9 cellular contexts compared by ENCODE assay signal in the genomic region with DNA sequence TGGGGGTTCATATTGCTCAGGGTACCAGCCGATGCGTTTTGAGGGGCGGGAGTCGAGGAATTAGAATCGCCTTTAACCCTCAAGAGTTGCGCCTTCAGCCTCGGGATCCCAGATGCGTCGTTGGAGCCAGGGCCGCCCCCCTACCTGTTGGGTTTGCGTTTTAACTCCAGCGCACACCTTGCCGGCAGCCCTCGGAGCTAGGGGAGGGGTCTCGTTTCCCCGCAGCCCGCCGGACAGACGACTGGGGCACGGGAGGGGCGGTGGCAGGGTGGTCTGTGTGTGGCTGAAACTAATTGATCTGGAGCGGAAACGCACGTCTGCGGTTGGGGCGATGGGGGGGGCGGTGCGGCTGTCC. TPM values are rescaled to one million over a fixed set of nuclear protein-coding genes. Genes with fewer than 3 reads are reported as not detected.
DNase-seq lines count a peak whose midpoint lies in the region; ATAC-seq and TF ChIP-seq lines count a peak whose summit lies in the region.
"Had no signal": no experiment of that assay in that cellular context is flagged by ENCODE, and none has a peak within 500 bp of the region (broad histone marks: within the 10 kb centered on the region; RNA-seq: fewer than 3 reads in every experiment).

No MANE protein-coding gene starts in this region.

- no peaks in the 10 kb centered on the region for H3K9me3 Mint-ChIP-seq in T-cell

- ATAC-seq in T-cell (replicated peaks in 1 of 4): no peak
- no peak for ATAC-seq in HG03469 (IDR thresholded peaks at IDR 0.05; ENCODE audit: unreplicated experiment)

- no peak for TF ChIP-seq CTCF in GM10266 (IDR thresholded peaks at IDR 0.05; ENCODE audit: control insufficient read depth, insufficient read depth, low read depth, missing control alignments)
- TF ChIP-seq CTCF in hepatocyte (IDR thresholded peaks at IDR 0.05; ENCODE audit: poor library complexity): no peak
- TF ChIP-seq CTCF in GM10248 (IDR thresholded peaks at IDR 0.05; ENCODE audit: control extremely low read depth, extremely low read depth, low read depth, missing control alignments): no peak

- CTCF ChIA-PET in T-cell (lab: Charles Lee) (no interaction called here), GM10248 (lab: Yijun Ruan, JAX) (no interaction called here)

- peaks cover 12% of the 10 kb centered on the region for H3K27me3 ChIP-seq in hepatocyte
- peaks cover 13% of the 10 kb centered on the region for H3K27me3 ChIP-seq in rectal smooth muscle tissue (ENCODE audit: control insufficient read depth, insufficient read depth, low read length)

- H3K4me3 ChIP-seq in hepatocyte (no peak overlapping the region), rectal smooth muscle tissue (ENCODE audit: low read length) (peak overlapping the region; percentile 52)

- peak; percentile 44 for DNase-seq in GM10266 (ENCODE audit: extremely low spot score)
- DNase-seq in T-cell: no peak
- DNase-seq in hepatocyte (ENCODE audit: low spot score): no peak
- no peak for DNase-seq in NCI-H187 (lab: John Stamatoyannopoulos, UW)
- no peak for DNase-seq in germinal center (ENCODE audit: low spot score)
- DNase-seq in GM10248 (ENCODE audit: extremely low spot score): no peak
- DNase-seq: NCI-H2029 had no signal

- H3K27ac Mint-ChIP-seq in T-cell: no peak overlapping the region

- peaks cover 16 to 37% (median 35%) of the 10 kb centered on the region in 3 donors for H3K4me1 Mint-ChIP-seq in T-cell

- H3K27ac ChIP-seq in hepatocyte (peak overlapping the region; percentile 59), rectal smooth muscle tissue (ENCODE audit: low read depth, low read length) (no peak overlapping the region)

- H3K9ac ChIP-seq in rectal smooth muscle tissue (ENCODE audit: low read length): no peak overlapping the region

- H3K9me3 ChIP-seq in hepatocyte (ENCODE audit: low read depth): no peaks in the 10 kb centered on the region

- peak overlapping the region in 2 of 3 donors; percentile 43 to 63 for H3K4me3 Mint-ChIP-seq in T-cell

- peak overlapping the region; percentile 44 for H2AFZ ChIP-seq in hepatocyte

- H3K4me1 ChIP-seq in hepatocyte (ENCODE audit: insufficient read depth) (peaks cover 42% of the 10 kb centered on the region), rectal smooth muscle tissue (ENCODE audit: control insufficient read depth, insufficient read depth, low read length) (no peaks in the 10 kb centered on the region)

- H3K36me3 ChIP-seq in hepatocyte (replicated peaks; ENCODE audit: insufficient read depth, low read depth) (no peaks in the 10 kb centered on the region), rectal smooth muscle tissue (ENCODE audit: control insufficient read depth, insufficient read depth, low read length) (no peaks in the 10 kb centered on the region)

- H3K79me2 ChIP-seq in hepatocyte: peaks cover 15% of the 10 kb centered on the region

- peak overlapping the region; percentile 92 for H3K4me2 ChIP-seq in hepatocyte

- H3K36me3 Mint-ChIP-seq in T-cell: no peaks in the 10 kb centered on the region

- WGBS in hepatocyte (ENCODE audit: low lambda C conversion rate, missing lambda C conversion rate): 8% methylated on average over 20 of the region's 28 CpGs

- H3K9me2 ChIP-seq in hepatocyte (replicated peaks; ENCODE audit: insufficient read depth): no peaks in the 10 kb centered on the region

- POLR2A ChIA-PET in T-cell (lab: Charles Lee): no interaction called here
- POLR2A ChIA-PET in GM10248 (lab: Yijun Ruan, JAX): no interaction called here

- H3K27me3 Mint-ChIP-seq in T-cell: peaks cover 38 to 64% of the 10 kb centered on the region in 2 donors

- no peaks in the 10 kb centered on the region for H4K20me1 ChIP-seq in hepatocyte (ENCODE audit: insufficient read depth, poor library complexity, severe bottlenecking)

RNA-seq across cellular contexts. Expression of gene CCND1, which starts 3.4 kb away (rescaled TPM):
- total RNA-seq in T-cell (1 to 10 TPM; 1.0 to 4.2 (median 2.8) TPM), hepatocyte (69.6 and 80.2 TPM in 2 replicates)
- 81.9 and 82.9 TPM in 2 replicates for polyA plus RNA-seq in hepatocyte

RNA-seq across cellular contexts. Expression of gene LTO1, which starts 37.6 kb away (rescaled TPM):
- 10 to 100 TPM; 31.8 to 64.2 (median 57.4) TPM for total RNA-seq in T-cell
- total RNA-seq in hepatocyte: 13.4 and 32.9 TPM in 2 replicates
- 12.6 and 19.6 TPM in 2 replicates for polyA plus RNA-seq in hepatocyte

Comparison
In these comparisons a context has a peak if more than half of its experiments do, and no peak if none do; other contexts are left out.
1. RNA of gene CCND1, which starts 3.4 kb away (total RNA-seq): 69.6 to 80.2 TPM in hepatocyte; 1.0 to 4.2 TPM in T-cell; every median in the first group is over 10 times any median in the second.